14 cellular contexts compared by ENCODE assay signal in the genomic region with DNA sequence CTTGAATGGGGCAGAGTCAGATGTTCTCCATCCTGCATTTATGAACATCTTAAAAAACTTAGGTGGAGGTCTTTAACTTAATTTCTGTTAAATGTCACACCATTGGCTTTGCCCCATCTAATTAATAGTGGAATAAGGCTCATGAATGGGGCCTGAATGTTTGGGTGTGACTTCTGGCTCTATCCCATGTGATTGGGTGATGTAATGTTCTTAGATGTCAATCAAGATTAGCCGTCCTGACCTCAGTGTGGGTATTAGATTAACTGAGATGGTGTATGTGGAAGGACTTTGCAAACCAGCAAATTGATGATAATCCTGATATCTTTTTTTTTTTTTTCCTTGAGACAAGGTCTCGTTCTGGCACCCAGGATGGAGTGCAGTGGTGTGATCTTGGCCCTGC.
"Had no signal": no experiment of that assay in that cellular context is flagged by ENCODE, and none has a peak within 500 bp of the region (broad histone marks: within the 10 kb centered on the region; RNA-seq: fewer than 3 reads in every experiment).

No MANE protein-coding gene starts in this region.

- H3K9me3 ChIP-seq: right atrium auricular region, upper lobe of right lung had no signal

- H3K27ac ChIP-seq: cardiac muscle cell, right atrium auricular region, upper lobe of right lung had no signal

- ATAC-seq: activated CD4-positive, CD25-positive, alpha-beta regulatory T cell treated with anti-CD3 and anti-CD28 coated beads, Interleukin-2, amount 50 U/mL, for 24 hours; stimulated activated naive CD8-positive, alpha-beta T cell treated with anti-CD3 and anti-CD28 coated beads, Interleukin-15, Interleukin-2, amounts not matched to agents 100 U/mL and 50 U/mL, for 24 hours had no signal

- DNase-seq: activated CD4-positive, alpha-beta T cell treated with anti-CD3 and anti-CD28 coated beads, Interleukin-2, amount 50 U/mL, for 1 hour; activated CD8-positive, alpha-beta memory T cell treated with anti-CD3 and anti-CD28 coated beads for 24 hours; activated naive CD4-positive, alpha-beta T cell treated with Interleukin-2 at 50 U/mL for 16 hours; foreskin melanocyte; kidney glomerular epithelial cell; mesendoderm; nephron progenitor cell; occipital lobe; small intestine; stimulated activated naive CD8-positive, alpha-beta T cell treated with anti-CD3 and anti-CD28 coated beads, Interleukin-15, Interleukin-2, amounts not matched to agents 100 U/mL and 50 U/mL, for 24 hours; upper lobe of right lung had no signal

- H3K27me3 ChIP-seq: cardiac muscle cell, right atrium auricular region, upper lobe of right lung had no signal

- H3K36me3 ChIP-seq: cardiac muscle cell, right atrium auricular region, upper lobe of right lung had no signal

- H3K4me3 ChIP-seq: cardiac muscle cell, right atrium auricular region, upper lobe of right lung had no signal
